ENCODE assay signal across 12 cellular contexts in the genomic region with DNA sequence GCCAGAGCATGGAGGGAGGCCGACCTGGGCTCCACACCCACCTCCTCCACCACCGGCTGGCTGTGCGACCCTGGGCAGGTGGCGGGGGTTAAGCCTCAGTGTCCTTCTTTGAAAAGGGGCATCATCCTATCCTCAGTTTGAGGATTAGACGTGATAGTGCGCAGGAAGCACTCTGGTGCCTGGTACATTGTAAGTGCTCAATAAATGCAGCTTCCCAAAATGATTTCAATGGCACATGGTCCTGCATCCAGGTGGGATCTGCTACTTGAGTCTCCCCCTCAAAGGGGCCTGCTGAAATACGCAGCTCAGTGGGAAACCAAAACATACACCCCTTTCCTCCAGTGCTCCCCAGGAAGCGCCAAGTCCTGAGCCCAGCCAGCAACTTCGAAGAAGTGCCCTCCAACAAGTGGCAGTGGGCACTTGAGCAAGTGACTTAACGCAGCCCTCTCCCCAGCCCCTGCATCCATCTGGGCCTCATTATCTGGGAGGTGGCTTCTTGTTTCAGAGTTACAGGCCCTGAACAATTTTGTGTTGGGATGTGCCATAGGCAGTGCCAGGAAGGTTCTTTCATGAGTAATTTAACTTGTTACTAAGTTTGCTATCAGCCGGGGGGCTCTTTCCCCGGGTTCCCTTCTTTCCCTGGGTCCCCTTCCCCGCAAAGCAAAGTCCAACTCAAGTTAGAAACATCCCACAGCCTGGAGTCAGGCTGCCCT. TPM values are rescaled to one million over a fixed set of nuclear protein-coding genes. Genes with fewer than 3 reads are reported as not detected.
DNase-seq lines count a peak whose midpoint lies in the region; ATAC-seq and TF ChIP-seq lines count a peak whose summit lies in the region.
"Had no signal": no experiment of that assay in that cellular context is flagged by ENCODE, and none has a peak within 500 bp of the region (broad histone marks: within the 10 kb centered on the region; RNA-seq: fewer than 3 reads in every experiment).

No MANE protein-coding gene starts in this region.

- ATAC-seq in right cardiac atrium: no peak
- ATAC-seq in psoas muscle: no peak

- H3K27ac Mint-ChIP-seq in CD8-positive, alpha-beta memory T cell: peak overlapping the region in 6 of 8 donors; percentile 15 to 73 (median 36)

- no peaks in the 10 kb centered on the region for H3K9me3 ChIP-seq in CD8-positive, alpha-beta memory T cell (ENCODE audit: low read length)
- no peaks in the 10 kb centered on the region for H3K9me3 ChIP-seq in SK-N-SH
- H3K9me3 ChIP-seq in right cardiac atrium (ENCODE audit: control insufficient read depth, low read length): no peaks in the 10 kb centered on the region
- no peaks in the 10 kb centered on the region for H3K9me3 ChIP-seq in psoas muscle

- H3K36me3 Mint-ChIP-seq in CD8-positive, alpha-beta memory T cell: peaks cover 3 to 30% (median 5%) of the 10 kb centered on the region in 3 donors

- TF ChIP-seq CTCF in SK-N-SH (IDR thresholded peaks at IDR 0.05) (no peak), psoas muscle (IDR thresholded peaks at IDR 0.05) (no peak)

- CTCF ChIA-PET in CD8-positive, alpha-beta memory T cell (lab: Charles Lee): interaction anchor here (1.5 kb wide), 1 partner anchor 264 kb away, joined by 3 read pairs; no protein-coding TSS in a partner anchor
- CTCF ChIA-PET in SK-N-SH (lab: Yijun Ruan, JAX): interaction anchor here (0.6 to 1.3 kb wide), 2 partner anchors 31 to 296 kb away, joined by 3 to 4 read pairs; no protein-coding TSS in a partner anchor

- no peaks in the 10 kb centered on the region for H3K9me2 ChIP-seq in SK-N-SH

- H3K4me2 ChIP-seq in SK-N-SH: peak overlapping the region; percentile 69

- peaks cover 88% of the 10 kb centered on the region for H3K4me1 ChIP-seq in CD8-positive, alpha-beta memory T cell (ENCODE audit: insufficient read depth, low read length)
- peaks cover 43 to 71% of the 10 kb centered on the region in 2 experiments for H3K4me1 ChIP-seq in SK-N-SH (ENCODE audit: control insufficient read depth in 1 of 2, insufficient read depth in 2 of 2, low read depth in 1 of 2, low read length in 1 of 2)
- peaks cover 58% of the 10 kb centered on the region for H3K4me1 ChIP-seq in right cardiac atrium (ENCODE audit: control insufficient read depth, insufficient read depth, low read length)
- peaks cover 95% of the 10 kb centered on the region for H3K4me1 ChIP-seq in psoas muscle

- peaks cover 54% of the 10 kb centered on the region for H4K20me1 ChIP-seq in SK-N-SH (ENCODE audit: insufficient read depth)

- no peak overlapping the region for H2AFZ ChIP-seq in SK-N-SH (ENCODE audit: low read depth)

- no peak for TF ChIP-seq EP300 in SK-N-SH (IDR thresholded peaks at IDR 0.05; ENCODE audit: borderline replicate concordance in 1 of 2, low read depth in 1 of 2, low read length in 1 of 2)

- peaks cover 100% of the 10 kb centered on the region for H3K79me2 ChIP-seq in SK-N-SH (ENCODE audit: insufficient read depth)

- intact Hi-C loops in right cardiac atrium (cut with DNase I) (no loop called here), psoas muscle (cut with DNase I) (no loop called here)

- no peaks in the 10 kb centered on the region for H3K9me3 Mint-ChIP-seq in CD8-positive, alpha-beta memory T cell

- WGBS in SK-N-SH (ENCODE audit: low lambda C conversion rate): 85% methylated on average over 12 of the region's 13 CpGs
- WGBS in right cardiac atrium: 46% methylated on average over 13 of the region's 13 CpGs
- 53 to 68% (median 58%) methylated on average over 12 to 13 of the region's 13 CpGs for WGBS in psoas muscle, 3 donors

- peak overlapping the region in 2 of 7 donors; percentile 44 to 60 for H3K4me3 Mint-ChIP-seq in CD8-positive, alpha-beta memory T cell

- DNase-seq in CD8-positive, alpha-beta memory T cell: no peak
- DNase-seq in SK-N-SH (no peak), right cardiac atrium (no peak), psoas muscle (peak in 1 of 2 donors; percentile 24), hypothalamus (lab: John Stamatoyannopoulos, UW) (no peak), occipital lobe (lab: John Stamatoyannopoulos, UW) (no peak), NCI-H1436 (lab: John Stamatoyannopoulos, UW) (no peak), NCI-H748 treated with DMSO at 0.1 percent for 48 hours (lab: John Stamatoyannopoulos, UW) (no peak)
- DNase-seq: DND-41; NCI-H2227 treated with DMSO at 0.1 percent for 48 hours; stimulated activated naive CD4-positive, alpha-beta T cell had no signal

- H3K4me1 Mint-ChIP-seq in CD8-positive, alpha-beta memory T cell: peaks cover 82 to 96% (median 88%) of the 10 kb centered on the region in 3 donors

- H3K9ac ChIP-seq in SK-N-SH: peak overlapping the region; percentile 48

- POLR2A ChIA-PET in CD8-positive, alpha-beta memory T cell (lab: Charles Lee): no interaction called here
- POLR2A ChIA-PET in SK-N-SH (lab: Yijun Ruan, JAX): interaction anchor here (0.8 to 2.2 kb wide), 2 partner anchors 17 to 25 kb away, joined by 3 to 10 read pairs; a partner anchor contains a TSS

- peaks cover 40% of the 10 kb centered on the region for H3F3A ChIP-seq in SK-N-SH (replicated peaks; ENCODE audit: insufficient read depth)

- H3K36me3 ChIP-seq in CD8-positive, alpha-beta memory T cell (ENCODE audit: insufficient read depth, low read length): no peaks in the 10 kb centered on the region
- H3K36me3 ChIP-seq in SK-N-SH (replicated peaks in 1 of 2; ENCODE audit: control insufficient read depth in 1 of 2, insufficient read depth in 2 of 2, low read length in 1 of 2): peaks cover 3 to 12% of the 10 kb centered on the region in 2 experiments
- H3K36me3 ChIP-seq in psoas muscle (ENCODE audit: insufficient read depth in 1 of 2, low read depth in 1 of 2): peaks cover 0 to 5% of the 10 kb centered on the region in 2 donors

- H3K27me3 ChIP-seq in CD8-positive, alpha-beta memory T cell (ENCODE audit: insufficient read depth, low read length, poor library complexity, severe bottlenecking): no peaks in the 10 kb centered on the region
- H3K27me3 ChIP-seq in SK-N-SH (ENCODE audit: insufficient read depth) (no peaks in the 10 kb centered on the region), right cardiac atrium (ENCODE audit: control insufficient read depth, insufficient read depth) (no peaks in the 10 kb centered on the region), psoas muscle (ENCODE audit: insufficient read depth in 3 of 3, low read length in 2 of 3) (no peaks in the 10 kb centered on the region)

- no peaks in the 10 kb centered on the region for H3K27me3 Mint-ChIP-seq in CD8-positive, alpha-beta memory T cell

- no peak overlapping the region for H3K4me3 ChIP-seq in CD8-positive, alpha-beta memory T cell (ENCODE audit: low read length)
- H3K4me3 ChIP-seq in SK-N-SH (ENCODE audit: low read depth in 2 of 2, low read length in 1 of 2): no peak overlapping the region
- H3K4me3 ChIP-seq in right cardiac atrium (ENCODE audit: low read length): no peak overlapping the region
- peak overlapping the region; percentile 49 for H3K4me3 ChIP-seq in psoas muscle

- TF ChIP-seq RAD21 in SK-N-SH (IDR thresholded peaks at IDR 0.05; ENCODE audit: low read length): no peak

- peak overlapping the region; percentile 22 for H3K27ac ChIP-seq in CD8-positive, alpha-beta memory T cell (ENCODE audit: low read depth, low read length)
- H3K27ac ChIP-seq in SK-N-SH (ENCODE audit: low read depth in 2 of 2, low read length in 1 of 2): peak overlapping the region; percentile 81 to 86
- H3K27ac ChIP-seq in right cardiac atrium (ENCODE audit: low read length): peak overlapping the region; percentile 88
- peak overlapping the region; percentile 95 for H3K27ac ChIP-seq in psoas muscle

TF ChIP-seq in SK-N-SH, 30 proteins besides CTCF, POLR2A, EP300 and RAD21 (continues in another document):
- TF ChIP-seq TEAD4 (IDR thresholded peaks at IDR 0.05; ENCODE audit: borderline replicate concordance, insufficient read depth) (no peak), POLR2AphosphoS5 (IDR thresholded peaks at IDR 0.05; ENCODE audit: low read depth, low read length) (0 out of 2 replicates have a peak, but pooled peaks have one; percentile 4), TCF12 (IDR thresholded peaks at IDR 0.05) (peak; percentile 32; the same call in 1 of the 2 replicates)

RNA-seq across cellular contexts. Expression of a gene that starts 17.9 kb away (rescaled TPM):
- 100 to 1,000 TPM; 295 to 314 TPM for total RNA-seq in CD8-positive, alpha-beta memory T cell
- polyA plus RNA-seq in CD8-positive, alpha-beta memory T cell: 31.9 TPM
- polyA plus RNA-seq in SK-N-SH (2012; rRNA removed) (494 and 598 TPM in 2 replicates), right cardiac atrium (87.4 TPM), psoas muscle (10 to 100 TPM; 38.3 to 45.2 (median 43.0) TPM)
- polyA plus RNA-seq in SK-N-SH (2012; cell fraction: cytosol; rRNA removed): 222 and 365 TPM in 2 replicates
- 687 and 951 TPM in 2 replicates for polyA plus RNA-seq in SK-N-SH (2012; cell fraction: nucleus; rRNA removed)
- total RNA-seq in right cardiac atrium (100 to 1,000 TPM; 116 to 226 (median 122) TPM), psoas muscle (100 to 1,000 TPM in 1 of 4 donors, 10 to 100 TPM in 3; 79.9 to 127 (median 89.2) TPM), occipital lobe (53.2 TPM)

RNA-seq across cellular contexts. Expression of a gene that starts 46.4 kb away (rescaled TPM):
- total RNA-seq in CD8-positive, alpha-beta memory T cell: 100 to 1,000 TPM; 275 to 282 TPM
- polyA plus RNA-seq in CD8-positive, alpha-beta memory T cell: 401 TPM
- polyA plus RNA-seq in SK-N-SH (2012; rRNA removed) (405 and 484 TPM in 2 replicates), right cardiac atrium (829 TPM), psoas muscle (100 to 1,000 TPM; 422 to 984 (median 637) TPM)
- polyA plus RNA-seq in SK-N-SH (2012; cell fraction: cytosol; rRNA removed): 274 and 343 TPM in 2 replicates
- polyA plus RNA-seq in SK-N-SH (2012; cell fraction: nucleus; rRNA removed): 285 and 487 TPM in 2 replicates
- total RNA-seq in right cardiac atrium (100 to 1,000 TPM; 477 to 576 (median 534) TPM), psoas muscle (100 to 1,000 TPM; 367 to 549 (median 436) TPM), occipital lobe (149 TPM)

RNA-seq across cellular contexts. Expression of a gene that starts 47.6 kb away (rescaled TPM):
- 100 to 1,000 TPM; 161 to 162 TPM for total RNA-seq in CD8-positive, alpha-beta memory T cell
- polyA plus RNA-seq in CD8-positive, alpha-beta memory T cell: 178 TPM
- polyA plus RNA-seq in SK-N-SH (2012; rRNA removed) (0.31 and 0.37 TPM in 2 replicates), right cardiac atrium (0.88 TPM), psoas muscle (under 1 TPM; 0.36 to 0.68 (median 0.64) TPM)
- 0.10 and 0.20 TPM in 2 replicates for polyA plus RNA-seq in SK-N-SH (2012; cell fraction: cytosol; rRNA removed)
- polyA plus RNA-seq in SK-N-SH (2012; cell fraction: nucleus; rRNA removed): 2.8 TPM in 2 replicates
- total RNA-seq in right cardiac atrium (1 to 10 TPM; 1.0 to 4.4 (median 3.0) TPM), psoas muscle (1 to 10 TPM in 3 of 4 donors, under 1 TPM in 1; 0.67 to 1.4 (median 1.2) TPM), occipital lobe (0.16 TPM)
- total RNA-seq: dermis blood vessel endothelial cell had no signal

Comparison
In these comparisons a context has a peak if more than half of its experiments do, and no peak if none do; other contexts are left out.
1. H3K27ac ChIP-seq: peak in every context shown above with its lines; median percentile 95 in psoas muscle; 88 in right cardiac atrium; 84 in SK-N-SH; 22 in CD8-positive, alpha-beta memory T cell.
2. RNA of a gene that starts 47.6 kb away (total RNA-seq): 161 to 162 TPM in CD8-positive, alpha-beta memory T cell; 1.0 to 4.4 TPM in right cardiac atrium, 0.67 to 1.4 TPM in psoas muscle and 0.16 TPM in occipital lobe (single experiment); every median in the first group is over 10 times any median in the second.